ENCODE assay signal across 8 cellular contexts in genomic region chr20:56411759-56412472, GRCh38. TPM values are rescaled to one million over a fixed set of nuclear protein-coding genes. Genes with fewer than 3 reads are reported as not detected.
DNase-seq lines count a peak whose midpoint lies in the region; ATAC-seq and TF ChIP-seq lines count a peak whose summit lies in the region.

A gene with protein sequence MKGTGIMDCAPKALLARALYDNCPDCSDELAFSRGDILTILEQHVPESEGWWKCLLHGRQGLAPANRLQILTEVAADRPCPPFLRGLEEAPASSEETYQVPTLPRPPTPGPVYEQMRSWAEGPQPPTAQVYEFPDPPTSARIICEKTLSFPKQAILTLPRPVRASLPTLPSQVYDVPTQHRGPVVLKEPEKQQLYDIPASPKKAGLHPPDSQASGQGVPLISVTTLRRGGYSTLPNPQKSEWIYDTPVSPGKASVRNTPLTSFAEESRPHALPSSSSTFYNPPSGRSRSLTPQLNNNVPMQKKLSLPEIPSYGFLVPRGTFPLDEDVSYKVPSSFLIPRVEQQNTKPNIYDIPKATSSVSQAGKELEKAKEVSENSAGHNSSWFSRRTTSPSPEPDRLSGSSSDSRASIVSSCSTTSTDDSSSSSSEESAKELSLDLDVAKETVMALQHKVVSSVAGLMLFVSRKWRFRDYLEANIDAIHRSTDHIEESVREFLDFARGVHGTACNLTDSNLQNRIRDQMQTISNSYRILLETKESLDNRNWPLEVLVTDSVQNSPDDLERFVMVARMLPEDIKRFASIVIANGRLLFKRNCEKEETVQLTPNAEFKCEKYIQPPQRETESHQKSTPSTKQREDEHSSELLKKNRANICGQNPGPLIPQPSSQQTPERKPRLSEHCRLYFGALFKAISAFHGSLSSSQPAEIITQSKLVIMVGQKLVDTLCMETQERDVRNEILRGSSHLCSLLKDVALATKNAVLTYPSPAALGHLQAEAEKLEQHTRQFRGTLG (plus strand): TSS chr20:56412260. CDS start chr20:56412459, 199 bp downstream.

- H3K4me3 Mint-ChIP-seq in naive thymus-derived CD4-positive, alpha-beta T cell: peak within 1 kb of the TSS; percentile 88 to 97 (median 92)

- H3K4me2 ChIP-seq in OCI-LY7 (ENCODE audit: low read length): no peak within 1 kb of the TSS

- peak; percentile 74 for ATAC-seq in GM21381 (IDR thresholded peaks at IDR 0.05; ENCODE audit: unreplicated experiment)
- peak; percentile 91 for ATAC-seq in naive thymus-derived CD4-positive, alpha-beta T cell

- no peaks in the 10 kb centered on the region for H3K27me3 ChIP-seq in naive thymus-derived CD4-positive, alpha-beta T cell (ENCODE audit: control insufficient read depth in 2 of 2, insufficient read depth in 2 of 2, low read length in 2 of 2)

- intact Hi-C loops in OCI-LY7 (cut with micrococcal nuclease; ENCODE audit: unreplicated experiment): no loop called here
- intact Hi-C loops in naive thymus-derived CD4-positive, alpha-beta T cell (cut with micrococcal nuclease): loop anchor here (1.0 to 2.0 kb wide), 6 partner anchors 10 to 56 kb away; partner anchors contain the start of genes AURKA (in 2 of the 2), CSTF1 (in 2 of the 2) and RTF2 (in 2 of the 2)

- no peaks in the 10 kb centered on the region for H4K20me1 ChIP-seq in OCI-LY7 (ENCODE audit: insufficient read depth, low read length)

- TF ChIP-seq CTCF in OCI-LY7 (conservative IDR thresholded peaks at IDR 0.05; ENCODE audit: low read length) (no peak), coronary artery (IDR thresholded peaks at IDR 0.05) (no peak)

- 0 out of 2 replicates have a peak within 1 kb of the TSS, but pooled peaks have one; percentile 9 for H2AFZ ChIP-seq in OCI-LY7 (ENCODE audit: low read length)

- no peaks in the 10 kb centered on the region for H3K79me2 ChIP-seq in OCI-LY7 (ENCODE audit: insufficient read depth, low read depth, low read length)

- no peaks in the 10 kb centered on the region for H3K9me2 ChIP-seq in OCI-LY7 (ENCODE audit: insufficient read depth, low read length)

- peaks cover 0 to 12% (median 0%) of the 10 kb centered on the region in 11 donors for H3K9me3 Mint-ChIP-seq in naive thymus-derived CD4-positive, alpha-beta T cell

- H3K36me3 ChIP-seq in OCI-LY7 (ENCODE audit: insufficient read depth, low read length): peaks cover 41% of the 10 kb centered on the region
- peaks cover 5 to 10% (median 7%) of the 10 kb centered on the region in 3 experiments for H3K36me3 ChIP-seq in naive thymus-derived CD4-positive, alpha-beta T cell (ENCODE audit: control insufficient read depth in 2 of 3, insufficient read depth in 3 of 3, low read length in 3 of 3)

- H3K9me3 ChIP-seq in OCI-LY7 (ENCODE audit: low read length): no peaks in the 10 kb centered on the region
- H3K9me3 ChIP-seq in naive thymus-derived CD4-positive, alpha-beta T cell (ENCODE audit: control insufficient read depth in 2 of 3, low read length in 3 of 3): no peaks in the 10 kb centered on the region

- no peak within 1 kb of the TSS for H3K4me3 ChIP-seq in OCI-LY7 (ENCODE audit: low read depth, low read length, poor library complexity, severe bottlenecking)
- peak within 1 kb of the TSS; percentile 54 for H3K4me3 ChIP-seq in coronary artery
- H3K4me3 ChIP-seq in naive thymus-derived CD4-positive, alpha-beta T cell (ENCODE audit: low read length): peak within 1 kb of the TSS; percentile 71

- H3K4me1 ChIP-seq in OCI-LY7 (ENCODE audit: insufficient read depth, low read length, poor library complexity, severe bottlenecking): peaks cover 7% of the 10 kb centered on the region
- H3K4me1 ChIP-seq in naive thymus-derived CD4-positive, alpha-beta T cell (ENCODE audit: control insufficient read depth in 2 of 2, insufficient read depth in 2 of 2, low read length in 2 of 2): peaks cover 26 to 32% of the 10 kb centered on the region in 2 donors

- DNase-seq in AML-193 (lab: John Stamatoyannopoulos, UW) (peak; percentile 86 to 88), OCI-LY7 (ENCODE audit: low spot score) (no peak), coronary artery (ENCODE audit: low spot score) (no peak), cerebellar nuclear complex (lab: John Stamatoyannopoulos, UW) (no peak), HuH-7.5 (ENCODE audit: low spot score) (no peak)
- DNase-seq in naive thymus-derived CD4-positive, alpha-beta T cell: peak in 7 of 9 donors; percentile 65 to 83 (median 73)
- DNase-seq in stimulated activated CD4-positive, alpha-beta T cell treated with anti-CD3 and anti-CD28 coated beads, Interleukin-4, amount 100 ng/mL, for 1 hour: no peak

- no TSS peak for BruUV-seq in OCI-LY7 (replicated peaks; lab: Mats Ljungman, UMichigan)

- no peaks in the 10 kb centered on the region for H3K27me3 Mint-ChIP-seq in naive thymus-derived CD4-positive, alpha-beta T cell

- peak within 1 kb of the TSS; percentile 89 to 99 (median 97) for H3K27ac Mint-ChIP-seq in naive thymus-derived CD4-positive, alpha-beta T cell

- peaks cover 32 to 64% (median 61%) of the 10 kb centered on the region in 7 donors for H3K4me1 Mint-ChIP-seq in naive thymus-derived CD4-positive, alpha-beta T cell

- H3K36me3 Mint-ChIP-seq in naive thymus-derived CD4-positive, alpha-beta T cell: peaks cover 0 to 41% (median 10%) of the 10 kb centered on the region in 5 donors

- no peak within 1 kb of the TSS for H3K27ac ChIP-seq in OCI-LY7 (ENCODE audit: low read depth, low read length, poor library complexity, severe bottlenecking)
- H3K27ac ChIP-seq in coronary artery: peak within 1 kb of the TSS in 1 of 2 donors; percentile 61
- peak within 1 kb of the TSS; percentile 78 for H3K27ac ChIP-seq in naive thymus-derived CD4-positive, alpha-beta T cell (ENCODE audit: low read depth, low read length)

- POLR2A ChIA-PET in OCI-LY7 (lab: Charles Lee): interaction anchor here (0.5 to 1.4 kb wide), 6 partner anchors 9 to 119 kb away, joined by 3 to 4 read pairs (median 4); no protein-coding TSS in a partner anchor
- POLR2A ChIA-PET in naive thymus-derived CD4-positive, alpha-beta T cell (lab: Charles Lee): interaction anchor here (0.5 to 5.5 kb wide), 14 partner anchors 11 to 980 kb away, joined by 3 to 67 read pairs (median 10); partner anchors contain the start of genes AURKA, CSTF1, FAM210B and RTF2

- CTCF ChIA-PET in OCI-LY7 (lab: Charles Lee; ENCODE audit: unreplicated experiment): no interaction called here
- CTCF ChIA-PET in naive thymus-derived CD4-positive, alpha-beta T cell (lab: Charles Lee): interaction anchor here (0.9 to 2.3 kb wide), 8 partner anchors 11 to 91 kb away, joined by 3 to 11 read pairs (median 3); partner anchors contain the start of gene FAM210B

RNA-seq across cellular contexts. Expression of the gene that starts here (rescaled TPM):
- total RNA-seq in OCI-LY7 (2014; rRNA removed; shearing (Covaris generic)): 0.05 TPM in 1 of 2 replicates, not detected in the other
- total RNA-seq in OCI-LY7 (2022): 0.15 and 0.18 TPM in 2 replicates
- 10 to 100 TPM in 4 of 5 experiments, 1 to 10 TPM in 1; 8.0 to 16.9 (median 14.3) TPM for total RNA-seq in naive thymus-derived CD4-positive, alpha-beta T cell
- 10 to 100 TPM in 1 of 2 donors, 1 to 10 TPM in 1; 6.8 to 10.7 TPM for polyA plus RNA-seq in naive thymus-derived CD4-positive, alpha-beta T cell

Comparison
In these comparisons a context has a peak if more than half of its experiments do, and no peak if none do; other contexts are left out.
1. RNA of the gene that starts here (total RNA-seq): 8.0 to 16.9 TPM in naive thymus-derived CD4-positive, alpha-beta T cell; 0.05 to 0.18 TPM in OCI-LY7; every median in the first group is over 4 times any median in the second.
2. DNase-seq: peak in AML-193 (2 of 2) and naive thymus-derived CD4-positive, alpha-beta T cell (7 of 9); none in OCI-LY7 (single experiment), coronary artery (single experiment), cerebellar nuclear complex (0 of 2), stimulated activated CD4-positive, alpha-beta T cell treated with anti-CD3 and anti-CD28 coated beads, Interleukin-4, amount 100 ng/mL, for 1 hour (single experiment) and HuH-7.5 (single experiment).